Comparison of ENCODE assay signal across 10 cellular contexts in the genomic region with DNA sequence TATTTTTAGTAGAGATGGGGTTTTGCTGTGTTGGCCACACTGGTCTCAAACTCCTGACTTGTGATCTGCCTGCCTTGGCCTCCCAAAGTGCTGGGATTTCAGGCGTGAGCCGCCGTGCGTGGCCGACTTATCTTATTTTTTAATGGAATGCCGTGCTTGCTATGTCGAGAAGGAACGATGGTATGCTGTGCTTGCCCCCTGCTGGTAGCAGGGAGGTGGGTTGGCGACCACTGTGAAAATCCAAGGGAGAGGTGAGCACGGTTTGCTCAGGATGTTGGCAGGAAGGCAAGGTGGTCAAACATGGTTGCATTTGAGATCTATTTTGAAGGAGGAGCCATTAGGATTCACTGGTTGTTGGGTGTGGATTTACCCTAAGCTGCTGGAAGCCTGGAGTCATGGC. TPM values are rescaled to one million over a fixed set of nuclear protein-coding genes. Genes with fewer than 3 reads are reported as not detected.
DNase-seq lines count a peak whose midpoint lies in the region; ATAC-seq, FAIRE-seq and TF ChIP-seq lines count a peak whose summit lies in the region.
"Had no signal": no experiment of that assay in that cellular context is flagged by ENCODE, and none has a peak within 500 bp of the region (broad histone marks: within the 10 kb centered on the region; RNA-seq: fewer than 3 reads in every experiment).

No MANE protein-coding gene starts in this region.

- CTCF ChIA-PET in BJ (lab: Yijun Ruan, JAX): interaction anchor here (5.3 kb wide), 1 partner anchor 121 kb away, joined by 20 read pairs; no protein-coding TSS in a partner anchor

- TF ChIP-seq POLR2A in H54 (IDR thresholded peaks at IDR 0.05; ENCODE audit: low read depth, low read length): no peak

- DNase-seq in BJ (ENCODE audit: low read depth) (no peak), GM13976 (ENCODE audit: low spot score) (no peak), kidney (no peak), H54 (ENCODE audit: insufficient read length, low spot score) (no peak), T-helper 1 cell (no peak)

- H3K4me3 ChIP-seq in BJ (ENCODE audit: low read depth, low read length) (no peak overlapping the region), kidney (ENCODE audit: low read length in 2 of 2) (no peak overlapping the region)

- H3K27ac ChIP-seq in VCaP: no peak overlapping the region
- no peak overlapping the region for H3K27ac ChIP-seq in kidney (ENCODE audit: low read depth in 2 of 2, low read length in 2 of 2)

- no peak overlapping the region for H3K9ac ChIP-seq in kidney (ENCODE audit: low read length in 2 of 2)

- ATAC-seq in HG03159 (IDR thresholded peaks at IDR 0.05; ENCODE audit: unreplicated experiment) (no peak), GM21619 (IDR thresholded peaks at IDR 0.05; ENCODE audit: unreplicated experiment) (no peak)
- ATAC-seq: esophagus mucosa; stimulated activated effector memory CD8-positive, alpha-beta T cell treated with anti-CD3 and anti-CD28 coated beads, Interleukin-12 subunit alpha, Interleukin-12 subunit beta, amount 100 ng/mL, for 72 hours had no signal

- TF ChIP-seq CTCF in BJ (IDR thresholded peaks at IDR 0.05; ENCODE audit: insufficient read depth, low read depth, low read length): peak; percentile 37; the same call in 1 of the 2 replicates
- peak; percentile 18 for TF ChIP-seq CTCF in GM13976 (IDR thresholded peaks at IDR 0.05; ENCODE audit: borderline replicate concordance, control extremely low read depth, extremely low read depth, insufficient read depth, missing control alignments)
- peak; percentile 53 for TF ChIP-seq CTCF in VCaP (conservative IDR thresholded peaks at IDR 0.05)
- TF ChIP-seq CTCF in kidney (IDR thresholded peaks at IDR 0.05; ENCODE audit: borderline replicate concordance, extremely low read depth, insufficient read depth): peak; percentile 57

- H3K4me1 ChIP-seq in kidney (ENCODE audit: control insufficient read depth in 1 of 2, insufficient read depth in 1 of 2, low read depth in 1 of 2, low read length in 2 of 2): no peaks in the 10 kb centered on the region

- intact Hi-C loops in kidney (cut with DNase I): no loop called here

- in situ Hi-C loops in GM13976 (cut with MboI; ENCODE audit: low sequenced_read_pairs, unreplicated experiment): no loop called here

- FAIRE-seq in kidney (lab: Jason Lieb, UNC): no peak
- no peak for FAIRE-seq in H54 (lab: Jason Lieb, UNC)

- H3K27me3 ChIP-seq in BJ (ENCODE audit: control insufficient read depth, insufficient read depth, low read length): no peaks in the 10 kb centered on the region

- no peaks in the 10 kb centered on the region for H3K9me3 ChIP-seq in kidney (ENCODE audit: control insufficient read depth in 1 of 2, low read length in 2 of 2)

- POLR2A ChIA-PET in BJ (lab: Charles Lee): no interaction called here

- H3K36me3 ChIP-seq in BJ (ENCODE audit: control insufficient read depth, insufficient read depth, low read length): no peaks in the 10 kb centered on the region
- H3K36me3 ChIP-seq in kidney (ENCODE audit: control insufficient read depth in 1 of 2, insufficient read depth in 2 of 2, low read length in 2 of 2): no peaks in the 10 kb centered on the region

RNA-seq across cellular contexts. Expression of gene RCC2, which starts 45.8 kb away (rescaled TPM):
- polyA plus RNA-seq in BJ (2011; rRNA removed) (32.9 and 42.2 TPM in 2 replicates), kidney (ENCODE audit: insufficient read depth, low read depth, low replicate concordance) (16.1 TPM)
- polyA minus RNA-seq in BJ (2011; rRNA and poly(A)+ RNA removed): 36.7 and 72.0 TPM in 2 replicates
- total RNA-seq in kidney: 46.8 TPM

RNA-seq across cellular contexts. Expression of gene ARHGEF10L, which starts 54.2 kb away (rescaled TPM):
- polyA plus RNA-seq in BJ (2011; rRNA removed) (5.6 and 12.5 TPM in 2 replicates), kidney (ENCODE audit: insufficient read depth, low read depth, low replicate concordance) (40.8 TPM)
- polyA minus RNA-seq in BJ (2011; rRNA and poly(A)+ RNA removed): 12.0 and 13.5 TPM in 2 replicates
- total RNA-seq in kidney: 91.9 TPM
